ENCODE assay signal across 24 cellular contexts in the genomic region with DNA sequence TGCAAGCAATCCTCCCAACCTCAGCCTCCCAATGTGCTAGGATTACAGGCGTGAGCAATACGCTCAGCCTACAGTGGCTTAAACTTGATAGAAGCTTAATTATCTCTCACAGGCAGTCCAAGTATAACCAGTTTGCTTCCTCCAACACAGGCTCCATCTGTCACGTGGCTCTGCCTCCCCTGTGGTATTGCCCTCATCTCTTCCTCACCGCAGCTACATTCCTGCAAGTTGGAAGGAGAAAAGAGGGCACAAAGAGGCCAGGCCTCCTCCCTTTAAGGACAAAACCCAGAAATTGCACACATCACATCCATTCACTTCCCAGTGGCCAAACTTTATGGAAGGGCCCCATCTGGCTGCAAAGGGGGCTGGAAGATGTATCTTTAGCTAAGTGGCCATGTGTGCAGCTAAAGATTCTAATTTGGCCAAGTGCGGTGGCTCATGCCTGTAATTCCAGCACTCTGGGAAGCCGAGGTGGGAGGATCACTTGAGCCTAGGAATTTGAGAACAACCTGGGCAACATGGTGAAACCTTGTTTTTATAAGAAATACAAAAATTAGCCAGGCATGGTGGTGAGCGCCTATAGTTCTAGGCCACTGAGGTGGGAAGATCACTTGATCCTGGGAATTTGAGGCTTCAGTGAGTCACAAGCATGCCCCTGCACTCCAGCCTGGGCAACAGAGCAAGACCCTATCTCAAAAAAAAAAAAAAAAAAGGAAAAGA. TPM values are rescaled to one million over a fixed set of nuclear protein-coding genes. Genes with fewer than 3 reads are reported as not detected.
DNase-seq lines count a peak whose midpoint lies in the region; ATAC-seq and TF ChIP-seq lines count a peak whose summit lies in the region.
"Had no signal": no experiment of that assay in that cellular context is flagged by ENCODE, and none has a peak within 500 bp of the region (broad histone marks: within the 10 kb centered on the region; RNA-seq: fewer than 3 reads in every experiment).

No MANE protein-coding gene starts in this region.

- H3K4me1 Mint-ChIP-seq in stimulated activated naive B cell treated with anti-CD40 and anti-IgM and Interleukin-4, amounts not matched to agents 10 μg/mL and 1 μg/mL and 100 μg/mL, for 72 hours, result peaks cover 19 to 38% of the 10 kb centered on the region in 2 donors

- H3K27ac ChIP-seq in GM23248, result no peak overlapping the region
- H3K27ac ChIP-seq: BLaER1, HL-60, KMS-11, skin epidermis, testis had no signal

- peaks cover 7% of the 10 kb centered on the region; the same call in 1 of the 2 replicates for H3K27me3 ChIP-seq in GM23248 (replicated peaks; ENCODE audit: insufficient read depth)
- H3K27me3 ChIP-seq: testis had no signal

- no peak for ATAC-seq in stimulated activated naive B cell treated with anti-CD40 and anti-IgM and Interleukin-4, amounts not matched to agents 10 μg/mL and 1 μg/mL and 100 μg/mL, for 72 hours (replicated peaks)
- ATAC-seq in GM18909 (IDR thresholded peaks at IDR 0.05; ENCODE audit: poor library complexity, unreplicated experiment) (no peak), left colon (no peak)
- ATAC-seq: activated CD8-positive, alpha-beta memory T cell treated with anti-CD3 and anti-CD28 coated beads, Interleukin-2, amount 10 ng/mL, durations not matched to agents 7 days and 5 days; left lobe of liver; mucosa of descending colon had no signal

- peaks cover 0 to 6% of the 10 kb centered on the region in 2 donors for H3K27me3 Mint-ChIP-seq in stimulated activated naive B cell treated with anti-CD40 and anti-IgM and Interleukin-4, amounts not matched to agents 10 μg/mL and 1 μg/mL and 100 μg/mL, for 72 hours

- peak overlapping the region; percentile 25 for H3K27ac Mint-ChIP-seq in stimulated activated naive B cell treated with anti-CD40 and anti-IgM and Interleukin-4, amounts not matched to agents 10 μg/mL and 1 μg/mL and 100 μg/mL, for 72 hours
- H3K27ac Mint-ChIP-seq: activated CD8-positive, alpha-beta memory T cell treated with anti-CD3 and anti-CD28 coated beads, Interleukin-2, amount 10 ng/mL, durations not matched to agents 7 days and 5 days; endodermal cell; T-helper 1 cell treated with Interleukin-12 subunit alpha and Interleukin-12 subunit beta and Interleukin-4 antibody, amounts not matched to agents 30 μg/mL and 1 μg/mL, for 36 hours had no signal

- no peak overlapping the region for H3K9ac ChIP-seq in GM23248
- H3K9ac ChIP-seq: BLaER1, KMS-11 had no signal

- intact Hi-C loops in left colon (cut with DNase I, micrococcal nuclease), result no loop called here

- H3K79me2 ChIP-seq in GM23248 (ENCODE audit: insufficient read depth), result peaks cover 18% of the 10 kb centered on the region

- no peak overlapping the region for H2AFZ ChIP-seq in GM23248

- no peaks in the 10 kb centered on the region for H3F3A ChIP-seq in GM23248 (ENCODE audit: insufficient read depth)

- no peaks in the 10 kb centered on the region for H3K9me3 ChIP-seq in GM23248 (ENCODE audit: low read depth)
- H3K9me3 ChIP-seq: mucosa of descending colon, testis had no signal

- H3K36me3 Mint-ChIP-seq in stimulated activated naive B cell treated with anti-CD40 and anti-IgM and Interleukin-4, amounts not matched to agents 10 μg/mL and 1 μg/mL and 100 μg/mL, for 72 hours, result peaks cover 0 to 8% of the 10 kb centered on the region in 2 donors

- H3K4me1 ChIP-seq in GM23248 (ENCODE audit: insufficient read depth), result 0 out of 2 replicates have a peak, but pooled peaks cover 5% of the 10 kb centered on the region

- WGBS in GM23248 (ENCODE audit: low coverage in 1 of 2, low lambda C conversion rate in 2 of 2, missing lambda C conversion rate in 2 of 2), 2 experiments, result 73 to 80% methylated on average over 7 of the region's 7 CpGs

- H3K4me3 ChIP-seq in GM23248, result no peak overlapping the region
- H3K4me3 ChIP-seq in fibroblast of the aortic adventitia (ENCODE audit: low read depth, low read length), result no peak overlapping the region
- H3K4me3 ChIP-seq: BLaER1, mucosa of descending colon, skin epidermis, testis had no signal

- no peak for TF ChIP-seq CTCF in fibroblast of the aortic adventitia (IDR thresholded peaks at IDR 0.05; ENCODE audit: insufficient read depth, low read length)

- DNase-seq in GM23248 (peak; percentile 16), NCI-H82 (lab: John Stamatoyannopoulos, UW) (peak; percentile 91), fibroblast of the aortic adventitia (ENCODE audit: low read depth) (peak; percentile 38), left colon (no peak), midbrain (lab: John Stamatoyannopoulos, UW) (no peak)
- DNase-seq in stimulated activated naive B cell treated with anti-CD40 and anti-IgM and Interleukin-4, amounts not matched to agents 10 μg/mL and 1 μg/mL and 100 μg/mL, for 72 hours, result no peak
- DNase-seq: activated CD4-positive, alpha-beta T cell treated with anti-CD3 and anti-CD28 coated beads for 1 hour; activated CD8-positive, alpha-beta memory T cell treated with anti-CD3 and anti-CD28 coated beads, Interleukin-2, amount 10 ng/mL, durations not matched to agents 7 days and 5 days; amniotic stem cell; endodermal cell; H7; mucosa of descending colon; NCI-H1417 treated with DMSO at 0.1 percent for 48 hours; NCI-H226; Right ventricle myocardium superior; stimulated activated CD4-positive, alpha-beta T cell treated with anti-CD3 and anti-CD28 coated beads, Interleukin-4, amount 100 ng/mL, for 4 hours; testis had no signal

- no peaks in the 10 kb centered on the region for H4K20me1 ChIP-seq in GM23248 (ENCODE audit: insufficient read depth)

- no peaks in the 10 kb centered on the region for H3K9me2 ChIP-seq in GM23248 (ENCODE audit: insufficient read depth)

- H3K4me3 Mint-ChIP-seq in stimulated activated naive B cell treated with anti-CD40 and anti-IgM and Interleukin-4, amounts not matched to agents 10 μg/mL and 1 μg/mL and 100 μg/mL, for 72 hours, result no peak overlapping the region
- H3K4me3 Mint-ChIP-seq: activated CD8-positive, alpha-beta memory T cell treated with anti-CD3 and anti-CD28 coated beads, Interleukin-2, amount 10 ng/mL, durations not matched to agents 7 days and 5 days; endodermal cell; T-helper 1 cell treated with Interleukin-12 subunit alpha and Interleukin-12 subunit beta and Interleukin-4 antibody, amounts not matched to agents 30 μg/mL and 1 μg/mL, for 36 hours had no signal

- in situ Hi-C loops in GM23248 (cut with MboI), result no loop called here

- H3K4me2 ChIP-seq in GM23248 (ENCODE audit: unreplicated experiment), result no peak overlapping the region
- H3K4me2 ChIP-seq: BLaER1, KMS-11 had no signal

- H3K9me3 Mint-ChIP-seq in stimulated activated naive B cell treated with anti-CD40 and anti-IgM and Interleukin-4, amounts not matched to agents 10 μg/mL and 1 μg/mL and 100 μg/mL, for 72 hours, result no peaks in the 10 kb centered on the region
- H3K9me3 Mint-ChIP-seq: endodermal cell; T-helper 1 cell treated with Interleukin-12 subunit alpha and Interleukin-12 subunit beta and Interleukin-4 antibody, amounts not matched to agents 30 μg/mL and 1 μg/mL, for 36 hours had no signal

- no peaks in the 10 kb centered on the region for H3K36me3 ChIP-seq in GM23248 (ENCODE audit: low read depth)
- H3K36me3 ChIP-seq: BLaER1 had no signal

RNA-seq across cellular contexts. Expression of a gene that starts 3.1 kb away (rescaled TPM):
- total RNA-seq in GM23248 (2014; rRNA removed; shearing (Covaris generic)), result 38.3 and 49.7 TPM in 2 replicates
- polyA plus RNA-seq in GM23248 (2016; fragmentation: Nextera tagmentation; extraction: Ambion mirVana), result 17.2 and 20.3 TPM in 2 replicates
- total RNA-seq in fibroblast of the aortic adventitia (ENCODE audit: low replicate concordance), result 12.7 and 38.7 TPM in 2 replicates
- 10 to 100 TPM; 19.6 to 20.0 TPM for total RNA-seq in left colon

RNA-seq across cellular contexts. Expression of a gene that starts 16.7 kb away (rescaled TPM):
- not detected in 2 replicates for total RNA-seq in GM23248 (2014; rRNA removed; shearing (Covaris generic))
- polyA plus RNA-seq in GM23248 (2016; fragmentation: Nextera tagmentation; extraction: Ambion mirVana), result 0.11 and 0.31 TPM in 2 replicates
- total RNA-seq in fibroblast of the aortic adventitia (ENCODE audit: low replicate concordance), result not detected in 2 replicates
- 1 to 10 TPM; 6.5 to 9.0 TPM for total RNA-seq in left colon

RNA-seq across cellular contexts. Expression of a gene that starts 22.1 kb away (rescaled TPM):
- total RNA-seq in GM23248 (2014; rRNA removed; shearing (Covaris generic)), result 32.1 and 34.1 TPM in 2 replicates
- 25.6 and 29.2 TPM in 2 replicates for polyA plus RNA-seq in GM23248 (2016; fragmentation: Nextera tagmentation; extraction: Ambion mirVana)
- total RNA-seq in fibroblast of the aortic adventitia (ENCODE audit: low replicate concordance) (14.2 and 15.5 TPM in 2 replicates), left colon (10 to 100 TPM; 15.3 to 22.1 TPM)

RNA-seq across cellular contexts. Expression of a gene that starts 40.8 kb away (rescaled TPM):
- 10.9 and 14.9 TPM in 2 replicates for total RNA-seq in GM23248 (2014; rRNA removed; shearing (Covaris generic))
- polyA plus RNA-seq in GM23248 (2016; fragmentation: Nextera tagmentation; extraction: Ambion mirVana), result 48.2 and 49.0 TPM in 2 replicates
- total RNA-seq in fibroblast of the aortic adventitia (ENCODE audit: low replicate concordance), result 7.4 and 20.1 TPM in 2 replicates
- total RNA-seq in left colon, result 10 to 100 TPM in 1 of 2 donors, 1 to 10 TPM in 1; 3.1 to 10.6 TPM

RNA-seq across cellular contexts. Expression of a gene that starts 55.7 kb away (rescaled TPM):
- 5.3 and 9.4 TPM in 2 replicates for total RNA-seq in GM23248 (2014; rRNA removed; shearing (Covaris generic))
- 7.1 and 7.5 TPM in 2 replicates for polyA plus RNA-seq in GM23248 (2016; fragmentation: Nextera tagmentation; extraction: Ambion mirVana)
- total RNA-seq in fibroblast of the aortic adventitia (ENCODE audit: low replicate concordance) (5.9 and 9.3 TPM in 2 replicates), left colon (10 to 100 TPM; 12.5 to 14.7 TPM)

Comparison
In these comparisons a context has a peak if more than half of its experiments do, and no peak if none do; other contexts are left out.
1. DNase-seq: peak in GM23248 (single experiment), NCI-H82 (single experiment) and fibroblast of the aortic adventitia (single experiment); none in stimulated activated naive B cell treated with anti-CD40 and anti-IgM and Interleukin-4, amounts not matched to agents 10 μg/mL and 1 μg/mL and 100 μg/mL, for 72 hours (single experiment), left colon (0 of 2) and midbrain (single experiment).